Comparison of ENCODE assay signal across 20 cellular contexts in the genomic region with DNA sequence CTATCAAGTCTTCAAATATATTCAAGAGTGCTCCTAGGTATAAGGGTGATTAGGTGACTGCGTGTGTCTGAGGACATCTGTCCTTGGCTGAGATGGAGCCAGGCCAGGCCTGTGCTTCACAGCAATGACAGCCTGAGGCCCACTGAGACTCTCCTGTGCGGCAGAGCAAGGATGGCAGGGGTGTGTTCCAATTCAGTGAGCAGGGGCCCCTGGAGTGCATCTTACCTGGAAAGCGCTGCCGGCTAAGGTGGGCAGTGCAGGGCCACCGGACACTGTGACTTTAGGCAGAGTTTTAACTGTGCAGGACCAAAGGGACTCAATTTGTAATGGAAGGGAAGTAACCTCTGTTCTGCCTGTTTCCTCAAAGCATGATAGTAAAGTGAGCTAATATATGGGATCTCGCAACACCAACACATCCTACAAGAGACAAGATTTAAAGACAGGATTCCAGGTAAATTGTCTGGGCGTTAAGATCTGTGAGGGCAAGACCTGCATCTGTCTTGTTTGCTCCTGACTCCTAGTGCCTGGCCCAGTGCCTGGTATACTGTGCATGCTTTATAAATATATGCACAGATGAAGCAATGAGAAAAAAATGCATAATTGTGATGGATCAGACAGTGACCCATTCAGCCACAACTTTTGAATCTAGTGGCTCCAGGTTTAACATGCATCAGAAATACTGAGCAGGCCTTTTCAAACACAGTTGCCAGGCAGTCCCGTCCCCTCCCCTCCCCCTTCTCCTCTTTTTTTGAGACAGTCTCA.
DNase-seq lines count a peak whose midpoint lies in the region; ATAC-seq, FAIRE-seq and TF ChIP-seq lines count a peak whose summit lies in the region.
"Had no signal": no experiment of that assay in that cellular context is flagged by ENCODE, and none has a peak within 500 bp of the region (broad histone marks: within the 10 kb centered on the region; RNA-seq: fewer than 3 reads in every experiment).

No MANE protein-coding gene starts in this region.

- ATAC-seq in HG02610 (IDR thresholded peaks at IDR 0.05; ENCODE audit: unreplicated experiment), result no peak
- ATAC-seq: right lobe of liver had no signal

- H3K4me3 ChIP-seq in BLaER1 (no peak overlapping the region), choroid plexus epithelial cell (ENCODE audit: low read depth, low read length) (no peak overlapping the region), hepatocyte (no peak overlapping the region)
- H3K4me3 ChIP-seq: esophagus squamous epithelium, PC-9, right lobe of liver, SK-N-MC, vagina had no signal

- H3K9me3 Mint-ChIP-seq in HFFc6 (no peaks in the 10 kb centered on the region), neural crest cell (peaks cover 5% of the 10 kb centered on the region)
- H3K9me3 Mint-ChIP-seq: activated naive CD4-positive, alpha-beta T cell treated with anti-CD3 and anti-CD28 coated beads, Interleukin-2, amount 50 U/mL, for 24 hours had no signal

- no peaks in the 10 kb centered on the region for H3K9me2 ChIP-seq in hepatocyte (replicated peaks; ENCODE audit: insufficient read depth)

- H3K79me2 ChIP-seq in hepatocyte, result no peaks in the 10 kb centered on the region

- H3K27ac Mint-ChIP-seq in HFFc6, result peak overlapping the region; percentile 79
- H3K27ac Mint-ChIP-seq in neural crest cell (ENCODE audit: unreplicated experiment), result no peak overlapping the region
- H3K27ac Mint-ChIP-seq: activated naive CD4-positive, alpha-beta T cell treated with anti-CD3 and anti-CD28 coated beads, Interleukin-2, amount 50 U/mL, for 24 hours had no signal

- peak; percentile 64 for DNase-seq in HFFc6
- DNase-seq in choroid plexus epithelial cell (ENCODE audit: low read depth), result peak; percentile 36
- no peak for DNase-seq in neural crest cell (ENCODE audit: low read depth, low spot score)
- no peak for DNase-seq in GM12891 (ENCODE audit: insufficient read length, low spot score)
- DNase-seq in hepatocyte (ENCODE audit: low spot score), result no peak
- no peak for DNase-seq in DMS 273 (lab: John Stamatoyannopoulos, UW; ENCODE audit: unreplicated experiment)
- DNase-seq: activated T-cell treated with anti-CD3 and anti-CD28 coated beads for 4 hours; esophagus squamous epithelium; Kasumi-1; NCI-H1417; right lobe of liver; stimulated activated CD4-positive, alpha-beta T cell treated with anti-CD3 and anti-CD28 coated beads, Interleukin-1b, Interleukin-23, amount 100 ng/mL, for 48 hours had no signal

- no peak overlapping the region for H2AFZ ChIP-seq in hepatocyte
- H2AFZ ChIP-seq: PC-9 had no signal

- peaks cover 73% of the 10 kb centered on the region for H3K4me1 Mint-ChIP-seq in HFFc6 (ENCODE audit: low read depth)
- peaks cover 32% of the 10 kb centered on the region for H3K4me1 Mint-ChIP-seq in neural crest cell
- H3K4me1 Mint-ChIP-seq: activated naive CD4-positive, alpha-beta T cell treated with anti-CD3 and anti-CD28 coated beads, Interleukin-2, amount 50 U/mL, for 24 hours had no signal

- H3K27me3 Mint-ChIP-seq in HFFc6 (ENCODE audit: insufficient read depth), result peaks cover 7% of the 10 kb centered on the region
- no peaks in the 10 kb centered on the region for H3K27me3 Mint-ChIP-seq in neural crest cell (ENCODE audit: low read depth)
- H3K27me3 Mint-ChIP-seq: activated naive CD4-positive, alpha-beta T cell treated with anti-CD3 and anti-CD28 coated beads, Interleukin-2, amount 50 U/mL, for 24 hours had no signal

- H3K36me3 ChIP-seq in BLaER1 (no peaks in the 10 kb centered on the region), hepatocyte (replicated peaks; ENCODE audit: insufficient read depth, low read depth) (no peaks in the 10 kb centered on the region)
- H3K36me3 ChIP-seq: esophagus squamous epithelium, right lobe of liver, vagina had no signal

- no peaks in the 10 kb centered on the region for H3K27me3 ChIP-seq in BLaER1
- no peaks in the 10 kb centered on the region for H3K27me3 ChIP-seq in hepatocyte
- H3K27me3 ChIP-seq: esophagus squamous epithelium, right lobe of liver, vagina had no signal

- H3K9ac ChIP-seq in BLaER1, result no peak overlapping the region

- H3K36me3 Mint-ChIP-seq in HFFc6 (ENCODE audit: low read depth) (peaks cover 12% of the 10 kb centered on the region; the same call in 1 of the 2 replicates), neural crest cell (ENCODE audit: low read depth) (peaks cover 6% of the 10 kb centered on the region)
- H3K36me3 Mint-ChIP-seq: activated naive CD4-positive, alpha-beta T cell treated with anti-CD3 and anti-CD28 coated beads, Interleukin-2, amount 50 U/mL, for 24 hours had no signal

- no peak overlapping the region for H3K27ac ChIP-seq in BLaER1
- H3K27ac ChIP-seq in hepatocyte, result no peak overlapping the region
- H3K27ac ChIP-seq: esophagus squamous epithelium, PC-9, right lobe of liver, SK-N-MC, vagina had no signal

- TF ChIP-seq CTCF in HFFc6 (IDR thresholded peaks at IDR 0.05) (no peak), choroid plexus epithelial cell (conservative IDR thresholded peaks at IDR 0.05; ENCODE audit: low read depth, low read length) (no peak), neural crest cell (conservative IDR thresholded peaks at IDR 0.05) (no peak), hepatocyte (IDR thresholded peaks at IDR 0.05; ENCODE audit: poor library complexity) (no peak)

- H3K9me3 ChIP-seq in BLaER1 (peaks cover under 1% of the 10 kb centered on the region), hepatocyte (ENCODE audit: low read depth) (no peaks in the 10 kb centered on the region)
- H3K9me3 ChIP-seq: esophagus squamous epithelium, right lobe of liver, vagina had no signal

- WGBS in hepatocyte (ENCODE audit: low lambda C conversion rate, missing lambda C conversion rate), result 93% methylated on average over 8 of the region's 8 CpGs

- no peaks in the 10 kb centered on the region for H4K20me1 ChIP-seq in BLaER1
- H4K20me1 ChIP-seq in hepatocyte (ENCODE audit: insufficient read depth, poor library complexity, severe bottlenecking), result no peaks in the 10 kb centered on the region

- no peak for TF ChIP-seq POLR2A in GM12891 (IDR thresholded peaks at IDR 0.05; ENCODE audit: low read depth, low read length)

- H3K4me2 ChIP-seq in BLaER1, result peak overlapping the region; percentile 66
- no peak overlapping the region for H3K4me2 ChIP-seq in hepatocyte
- H3K4me2 ChIP-seq: PC-9 had no signal

- H3K4me3 Mint-ChIP-seq in HFFc6, result peak overlapping the region; percentile 8; the same call in 1 of the 2 replicates
- peak overlapping the region; percentile 55 for H3K4me3 Mint-ChIP-seq in neural crest cell
- H3K4me3 Mint-ChIP-seq: activated naive CD4-positive, alpha-beta T cell treated with anti-CD3 and anti-CD28 coated beads, Interleukin-2, amount 50 U/mL, for 24 hours; brain had no signal

- no peak for FAIRE-seq in GM12891 (lab: Jason Lieb, UNC)
- FAIRE-seq: TTC549 had no signal

- H3K4me1 ChIP-seq in BLaER1 (peaks cover 78% of the 10 kb centered on the region), hepatocyte (ENCODE audit: insufficient read depth) (no peaks in the 10 kb centered on the region)
- H3K4me1 ChIP-seq: esophagus squamous epithelium, right lobe of liver, vagina had no signal

TF ChIP-seq in GM12891, 5 proteins besides CTCF, POLR2A, EP300 and RAD21:
- TF ChIP-seq POLR2AphosphoS5 (IDR thresholded peaks at IDR 0.05; ENCODE audit: low read depth, low read length), result no peak

Comparison
In these comparisons a context has a peak if more than half of its experiments do, and no peak if none do; other contexts are left out.
1. DNase-seq: peak in HFFc6 (single experiment) and choroid plexus epithelial cell (single experiment); none in neural crest cell (single experiment), GM12891 (single experiment), hepatocyte (single experiment) and DMS 273 (single experiment).